Comparison of ENCODE assay signal across 2 cellular contexts in genomic region chr17:47223007-47223406, GRCh38.
TF ChIP-seq lines count a peak whose summit lies in the region.

No MANE protein-coding gene starts in this region.

TF ChIP-seq in SK-N-SH, 30 proteins besides CTCF, POLR2A, EP300 and RAD21 (continued from another document):
- TF ChIP-seq ZBTB33 (IDR thresholded peaks at IDR 0.05; ENCODE audit: borderline replicate concordance, low read depth) = no peak
- TF ChIP-seq RFX5 (IDR thresholded peaks at IDR 0.05; ENCODE audit: low read length) = no peak
- TF ChIP-seq FOXJ3 (CRISPR knock-in tag; IDR thresholded peaks at IDR 0.05) = no peak
- TF ChIP-seq SMC3 (IDR thresholded peaks at IDR 0.05; ENCODE audit: low read depth, low read length) = no peak

TF ChIP-seq in SK-N-SH treated with all-trans-retinoic acid at 6 μM for 48 hours, 23 proteins besides CTCF, POLR2A, EP300 and RAD21 (continued from another document):
- TF ChIP-seq POU6F1 (CRISPR knock-in tag; IDR thresholded peaks at IDR 0.05; ENCODE audit: borderline replicate concordance, low read depth) (no peak), ZNF70 (CRISPR knock-in tag; IDR thresholded peaks at IDR 0.05) (no peak), ZNF565 (CRISPR knock-in tag; conservative IDR thresholded peaks at IDR 0.05; ENCODE audit: low read depth) (no peak), ZFP3 (CRISPR knock-in tag; IDR thresholded peaks at IDR 0.05) (no peak)
